Comparison of ENCODE assay signal across 15 cellular contexts in genomic region chr1:59368007-59368670, GRCh38.
A peak's percentile ranks its signal among the peaks of the same experiment; 100 is the strongest.
DNase-seq lines count a peak whose midpoint lies in the region; ATAC-seq, FAIRE-seq and TF ChIP-seq lines count a peak whose summit lies in the region.
"Had no signal": no experiment of that assay in that cellular context is flagged by ENCODE, and none has a peak within 500 bp of the region (broad histone marks: within the 10 kb centered on the region; RNA-seq: fewer than 3 reads in every experiment).

No MANE protein-coding gene starts in this region.

- TF ChIP-seq POLR2A in heart left ventricle (IDR thresholded peaks at IDR 0.05) (no peak), ovary (IDR thresholded peaks at IDR 0.05) (no peak), vagina (IDR thresholded peaks at IDR 0.05) (no peak)

- intact Hi-C loops in heart left ventricle (cut with DNase I): no loop called here
- intact Hi-C loops in ovary (cut with DNase I): no loop called here
- intact Hi-C loops in vagina (cut with DNase I): no loop called here
- intact Hi-C loops in activated CD4-positive, alpha-beta memory T cell treated with anti-CD3 and anti-CD28 coated beads for 36 hours (cut with micrococcal nuclease): no loop called here

- H3K27ac ChIP-seq in WERI-Rb-1 (peak overlapping the region; percentile 65; the same call in 1 of the 2 replicates), heart left ventricle (peak overlapping the region in 9 of 12 donors; percentile 15 to 77 (median 43)), ovary (peak overlapping the region; percentile 35 to 69), vagina (peak overlapping the region; percentile 55)

- TF ChIP-seq CTCF in WERI-Rb-1 (IDR thresholded peaks at IDR 0.05; ENCODE audit: low read depth, low read length) (no peak), heart left ventricle (IDR thresholded peaks at IDR 0.05) (no peak), ovary (IDR thresholded peaks at IDR 0.05) (no peak), vagina (IDR thresholded peaks at IDR 0.05) (no peak)

- H3K36me3 Mint-ChIP-seq in activated CD4-positive, alpha-beta memory T cell treated with anti-CD3 and anti-CD28 coated beads for 36 hours: no peaks in the 10 kb centered on the region

- H3K4me3 ChIP-seq in WERI-Rb-1 (ENCODE audit: low read depth, low read length): no peak overlapping the region
- no peak overlapping the region for H3K4me3 ChIP-seq in heart left ventricle
- no peak overlapping the region for H3K4me3 ChIP-seq in ovary
- H3K4me3 ChIP-seq in vagina: no peak overlapping the region
- H3K4me3 ChIP-seq: GM12878 had no signal

- H3K9me3 ChIP-seq in WERI-Rb-1 (ENCODE audit: severe bottlenecking) (peaks cover 6% of the 10 kb centered on the region), heart left ventricle (no peaks in the 10 kb centered on the region), ovary (no peaks in the 10 kb centered on the region), vagina (no peaks in the 10 kb centered on the region)

- WGBS in heart left ventricle, 4 donors: 88 to 94% (median 92%) methylated on average over 5 of the region's 5 CpGs
- 32 to 44% (median 43%) methylated on average over 5 of the region's 5 CpGs for WGBS in ovary, 3 donors

- H3K27me3 ChIP-seq in WERI-Rb-1 (ENCODE audit: insufficient read depth, low read depth, severe bottlenecking) (no peaks in the 10 kb centered on the region), heart left ventricle (no peaks in the 10 kb centered on the region), ovary (no peaks in the 10 kb centered on the region), vagina (no peaks in the 10 kb centered on the region)

- peaks cover 2% of the 10 kb centered on the region for H3K9me3 Mint-ChIP-seq in activated CD4-positive, alpha-beta memory T cell treated with anti-CD3 and anti-CD28 coated beads for 36 hours

- no peaks in the 10 kb centered on the region for H3K27me3 Mint-ChIP-seq in activated CD4-positive, alpha-beta memory T cell treated with anti-CD3 and anti-CD28 coated beads for 36 hours
- H3K27me3 Mint-ChIP-seq: CD4-positive, CD25-positive, alpha-beta regulatory T cell had no signal

- no peak for TF ChIP-seq EP300 in ovary (IDR thresholded peaks at IDR 0.05)

- CTCF ChIA-PET in activated CD4-positive, alpha-beta memory T cell treated with anti-CD3 and anti-CD28 coated beads for 36 hours (lab: Charles Lee): no interaction called here

- no peak overlapping the region for H3K4me3 Mint-ChIP-seq in activated CD4-positive, alpha-beta memory T cell treated with anti-CD3 and anti-CD28 coated beads for 36 hours
- H3K4me3 Mint-ChIP-seq: CD4-positive, CD25-positive, alpha-beta regulatory T cell; T-helper 2 cell treated with Interferon-gamma antibody and Interleukin-4, amounts not matched to agents 5 μg/mL and 100 μg/mL, for 36 hours had no signal

- peaks cover 0 to 20% (median 2%) of the 10 kb centered on the region in 12 donors for H3K4me1 ChIP-seq in heart left ventricle
- peaks cover 12% of the 10 kb centered on the region for H3K4me1 ChIP-seq in ovary (ENCODE audit: insufficient read depth)
- H3K4me1 ChIP-seq in vagina: peaks cover 10% of the 10 kb centered on the region

- DNase-seq in WERI-Rb-1: no peak
- DNase-seq in heart left ventricle: no peak
- no peak for DNase-seq in ovary
- DNase-seq in vagina (ENCODE audit: extremely low spot score in 2 of 2): no peak
- no peak for DNase-seq in DMS53 (lab: John Stamatoyannopoulos, UW)
- DNase-seq in GM19239 (ENCODE audit: insufficient read length, low spot score): no peak
- DNase-seq in activated CD4-positive, alpha-beta memory T cell treated with anti-CD3 and anti-CD28 coated beads for 36 hours: no peak
- DNase-seq: activated CD4-positive, alpha-beta T cell treated with anti-CD3 and anti-CD28 coated beads, Interleukin-2, amount 50 U/mL, for 1 hour; CD4-positive, CD25-positive, alpha-beta regulatory T cell; KG1; NCI-H526 treated with DMSO at 0.1 percent for 48 hours; occipital lobe had no signal

- POLR2A ChIA-PET in activated CD4-positive, alpha-beta memory T cell treated with anti-CD3 and anti-CD28 coated beads for 36 hours (lab: Charles Lee): no interaction called here

- no peak overlapping the region for H3K27ac Mint-ChIP-seq in activated CD4-positive, alpha-beta memory T cell treated with anti-CD3 and anti-CD28 coated beads for 36 hours
- H3K27ac Mint-ChIP-seq: CD4-positive, CD25-positive, alpha-beta regulatory T cell; T-helper 2 cell treated with Interferon-gamma antibody and Interleukin-4, amounts not matched to agents 5 μg/mL and 100 μg/mL, for 36 hours had no signal

- FAIRE-seq in GM19239 (lab: Jason Lieb, UNC): no peak
- FAIRE-seq: GM12878 had no signal

- H3K36me3 ChIP-seq in WERI-Rb-1: no peaks in the 10 kb centered on the region
- H3K36me3 ChIP-seq in heart left ventricle: no peaks in the 10 kb centered on the region
- H3K36me3 ChIP-seq in ovary: no peaks in the 10 kb centered on the region
- no peaks in the 10 kb centered on the region for H3K36me3 ChIP-seq in vagina

- no peaks in the 10 kb centered on the region for H3K4me1 Mint-ChIP-seq in activated CD4-positive, alpha-beta memory T cell treated with anti-CD3 and anti-CD28 coated beads for 36 hours (ENCODE audit: low read depth)
- H3K4me1 Mint-ChIP-seq: CD4-positive, CD25-positive, alpha-beta regulatory T cell had no signal

- peak in 3 of 4 donors; percentile 25 to 67 (median 40) for ATAC-seq in heart left ventricle
- ATAC-seq: GM12878, Panc1 had no signal
